ENCODE assay signal across 9 cellular contexts in genomic region chr15:63188247-63188936, GRCh38.
DNase-seq lines count a peak whose midpoint lies in the region; ATAC-seq lines count a peak whose summit lies in the region.
"Had no signal": no experiment of that assay in that cellular context is flagged by ENCODE, and none has a peak within 500 bp of the region (broad histone marks: within the 10 kb centered on the region; RNA-seq: fewer than 3 reads in every experiment).

No MANE protein-coding gene starts in this region.

- peaks cover 17 to 21% of the 10 kb centered on the region in 2 donors for H3K36me3 Mint-ChIP-seq in stimulated activated naive B cell treated with anti-CD40 and anti-IgM and Interleukin-4, amounts not matched to agents 10 μg/mL and 1 μg/mL and 100 μg/mL, for 72 hours

- WGBS in iPS DF 6.9 (ENCODE audit: insufficient coverage, insufficient read length): no CpG with 5 or more reads among the region's 10 CpGs

- H3K27me3 Mint-ChIP-seq in stimulated activated naive B cell treated with anti-CD40 and anti-IgM and Interleukin-4, amounts not matched to agents 10 μg/mL and 1 μg/mL and 100 μg/mL, for 72 hours: no peaks in the 10 kb centered on the region

- H3K36me3 ChIP-seq in iPS DF 6.9 (ENCODE audit: control insufficient read depth, insufficient read depth, low read length): no peaks in the 10 kb centered on the region

- no peaks in the 10 kb centered on the region for H3K27me3 ChIP-seq in iPS DF 6.9 (ENCODE audit: control insufficient read depth, insufficient read depth, low read length)

- H3K9me3 Mint-ChIP-seq in stimulated activated naive B cell treated with anti-CD40 and anti-IgM and Interleukin-4, amounts not matched to agents 10 μg/mL and 1 μg/mL and 100 μg/mL, for 72 hours: no peaks in the 10 kb centered on the region

- peak overlapping the region; percentile 94 to 95 for H3K4me3 Mint-ChIP-seq in stimulated activated naive B cell treated with anti-CD40 and anti-IgM and Interleukin-4, amounts not matched to agents 10 μg/mL and 1 μg/mL and 100 μg/mL, for 72 hours

- H3K4me1 Mint-ChIP-seq in stimulated activated naive B cell treated with anti-CD40 and anti-IgM and Interleukin-4, amounts not matched to agents 10 μg/mL and 1 μg/mL and 100 μg/mL, for 72 hours: peaks cover 28 to 50% of the 10 kb centered on the region in 2 donors

- peak; percentile 6 to 12 for ATAC-seq in stimulated activated naive B cell treated with anti-CD40 and anti-IgM and Interleukin-4, amounts not matched to agents 10 μg/mL and 1 μg/mL and 100 μg/mL, for 72 hours (replicated peaks)
- ATAC-seq in GM21360 (IDR thresholded peaks at IDR 0.05; ENCODE audit: unreplicated experiment) (no peak), GM19463 (IDR thresholded peaks at IDR 0.05; ENCODE audit: unreplicated experiment) (no peak)

- peak overlapping the region; percentile 73; the same call in 1 of the 2 replicates for H3K4me3 ChIP-seq in iPS DF 6.9 (ENCODE audit: low read length)

- DNase-seq in NCI-H82 (lab: John Stamatoyannopoulos, UW) (peak; percentile 26), NCI-H82 treated with DMSO at 0.1 percent for 48 hours (lab: John Stamatoyannopoulos, UW; ENCODE audit: unreplicated experiment) (no peak), iPS DF 6.9 (ENCODE audit: low read depth, low spot score) (no peak), NCI-H446 treated with DMSO at 0.1 percent for 48 hours (lab: John Stamatoyannopoulos, UW) (no peak)
- peak; percentile 46 to 64 for DNase-seq in activated CD4-positive, alpha-beta T cell treated with anti-CD3 and anti-CD28 coated beads, Interleukin-2, amount 50 U/mL, for 48 hours
- no peak for DNase-seq in stimulated activated naive B cell treated with anti-CD40 and anti-IgM and Interleukin-4, amounts not matched to agents 10 μg/mL and 1 μg/mL and 100 μg/mL, for 72 hours

- no peak overlapping the region for H3K27ac ChIP-seq in iPS DF 6.9 (ENCODE audit: low read length)
- H3K27ac ChIP-seq: 22Rv1 had no signal

- peak overlapping the region; percentile 93 for H3K27ac Mint-ChIP-seq in stimulated activated naive B cell treated with anti-CD40 and anti-IgM and Interleukin-4, amounts not matched to agents 10 μg/mL and 1 μg/mL and 100 μg/mL, for 72 hours

- peaks cover 1% of the 10 kb centered on the region; the same call in 1 of the 2 replicates for H3K4me1 ChIP-seq in iPS DF 6.9 (ENCODE audit: control insufficient read depth, insufficient read depth, low read length)

- H3K9me3 ChIP-seq in iPS DF 6.9 (ENCODE audit: control insufficient read depth, insufficient read depth, low read length): no peaks in the 10 kb centered on the region

Comparison
In these comparisons a context has a peak if more than half of its experiments do, and no peak if none do; other contexts are left out.
1. DNase-seq: peak in NCI-H82 (single experiment) and activated CD4-positive, alpha-beta T cell treated with anti-CD3 and anti-CD28 coated beads, Interleukin-2, amount 50 U/mL, for 48 hours (2 of 2); none in NCI-H82 treated with DMSO at 0.1 percent for 48 hours (single experiment), iPS DF 6.9 (single experiment), stimulated activated naive B cell treated with anti-CD40 and anti-IgM and Interleukin-4, amounts not matched to agents 10 μg/mL and 1 μg/mL and 100 μg/mL, for 72 hours (single experiment) and NCI-H446 treated with DMSO at 0.1 percent for 48 hours (single experiment).
2. ATAC-seq: peak in stimulated activated naive B cell treated with anti-CD40 and anti-IgM and Interleukin-4, amounts not matched to agents 10 μg/mL and 1 μg/mL and 100 μg/mL, for 72 hours (2 of 2); none in GM21360 (single experiment) and GM19463 (single experiment).